In genomic region chrX:53686151-53686885, GRCh38 we compare ENCODE assay signal across 8 cellular contexts. TPM values are rescaled to one million over a fixed set of nuclear protein-coding genes. Genes with fewer than 3 reads are reported as not detected.
DNase-seq lines count a peak whose midpoint lies in the region; ATAC-seq, FAIRE-seq and TF ChIP-seq lines count a peak whose summit lies in the region.

A gene with protein sequence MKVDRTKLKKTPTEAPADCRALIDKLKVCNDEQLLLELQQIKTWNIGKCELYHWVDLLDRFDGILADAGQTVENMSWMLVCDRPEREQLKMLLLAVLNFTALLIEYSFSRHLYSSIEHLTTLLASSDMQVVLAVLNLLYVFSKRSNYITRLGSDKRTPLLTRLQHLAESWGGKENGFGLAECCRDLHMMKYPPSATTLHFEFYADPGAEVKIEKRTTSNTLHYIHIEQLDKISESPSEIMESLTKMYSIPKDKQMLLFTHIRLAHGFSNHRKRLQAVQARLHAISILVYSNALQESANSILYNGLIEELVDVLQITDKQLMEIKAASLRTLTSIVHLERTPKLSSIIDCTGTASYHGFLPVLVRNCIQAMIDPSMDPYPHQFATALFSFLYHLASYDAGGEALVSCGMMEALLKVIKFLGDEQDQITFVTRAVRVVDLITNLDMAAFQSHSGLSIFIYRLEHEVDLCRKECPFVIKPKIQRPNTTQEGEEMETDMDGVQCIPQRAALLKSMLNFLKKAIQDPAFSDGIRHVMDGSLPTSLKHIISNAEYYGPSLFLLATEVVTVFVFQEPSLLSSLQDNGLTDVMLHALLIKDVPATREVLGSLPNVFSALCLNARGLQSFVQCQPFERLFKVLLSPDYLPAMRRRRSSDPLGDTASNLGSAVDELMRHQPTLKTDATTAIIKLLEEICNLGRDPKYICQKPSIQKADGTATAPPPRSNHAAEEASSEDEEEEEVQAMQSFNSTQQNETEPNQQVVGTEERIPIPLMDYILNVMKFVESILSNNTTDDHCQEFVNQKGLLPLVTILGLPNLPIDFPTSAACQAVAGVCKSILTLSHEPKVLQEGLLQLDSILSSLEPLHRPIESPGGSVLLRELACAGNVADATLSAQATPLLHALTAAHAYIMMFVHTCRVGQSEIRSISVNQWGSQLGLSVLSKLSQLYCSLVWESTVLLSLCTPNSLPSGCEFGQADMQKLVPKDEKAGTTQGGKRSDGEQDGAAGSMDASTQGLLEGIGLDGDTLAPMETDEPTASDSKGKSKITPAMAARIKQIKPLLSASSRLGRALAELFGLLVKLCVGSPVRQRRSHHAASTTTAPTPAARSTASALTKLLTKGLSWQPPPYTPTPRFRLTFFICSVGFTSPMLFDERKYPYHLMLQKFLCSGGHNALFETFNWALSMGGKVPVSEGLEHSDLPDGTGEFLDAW (N-terminal part only) (minus strand): TSS chrX:53686719. CDS start chrX:53654107, 32,612 bp downstream.

- H3K9me3 ChIP-seq in BLaER1 treated with 17β-estradiol and CSF1 and Interleukin-3, amounts not matched to agents 10 nM and 100 nM (replicated peaks in 1 of 11) = peaks cover 0 to 30% (median 10%) of the 10 kb centered on the region in 11 experiments; a peak in 10 of 22 replicates
- H3K9me3 ChIP-seq in NT2/D1 (ENCODE audit: insufficient read depth, low read length) (no peaks in the 10 kb centered on the region), H1 (ENCODE audit: insufficient read depth in 2 of 2, low read depth in 1 of 2, low read length in 1 of 2) (no peaks in the 10 kb centered on the region)

- H4K8ac ChIP-seq in H1 (ENCODE audit: extremely low read depth, insufficient read depth, low read length) (no peak within 1 kb of the TSS), mesendoderm (ENCODE audit: low read depth, low read length) (no peak within 1 kb of the TSS)

- H2BK20ac ChIP-seq in H1 (ENCODE audit: low read length) = no peak within 1 kb of the TSS

- H3K27ac ChIP-seq in BLaER1 treated with 17β-estradiol and CSF1 and Interleukin-3, amounts not matched to agents 10 nM and 100 nM = peak within 1 kb of the TSS; percentile 64 to 97 (median 94)
- H3K27ac ChIP-seq in H1 (ENCODE audit: low read depth, low read length) (peak within 1 kb of the TSS; percentile 73; the same call in 1 of the 2 replicates), mesendoderm (ENCODE audit: low read depth, low read length) (peak within 1 kb of the TSS; percentile 98)

- H3K18ac ChIP-seq in H1 (ENCODE audit: extremely low read depth, low read length) (no peak within 1 kb of the TSS), mesendoderm (ENCODE audit: low read length) (peak within 1 kb of the TSS; percentile 98)

- peaks cover 0 to 30% (median 21%) of the 10 kb centered on the region in 11 experiments; a peak in 17 of 22 replicates for H3K27me3 ChIP-seq in BLaER1 treated with 17β-estradiol and CSF1 and Interleukin-3, amounts not matched to agents 10 nM and 100 nM
- peaks cover 5% of the 10 kb centered on the region for H3K27me3 ChIP-seq in NT2/D1 (ENCODE audit: insufficient read depth, insufficient read length)
- H3K27me3 ChIP-seq in H1 (replicated peaks in 1 of 4; ENCODE audit: control insufficient read depth in 3 of 4, extremely low read depth in 1 of 4, insufficient read depth in 3 of 4, low read length in 3 of 4) = no peaks in the 10 kb centered on the region
- no peaks in the 10 kb centered on the region for H3K27me3 ChIP-seq in mesendoderm (ENCODE audit: insufficient read depth, low read length, poor library complexity)

- CTCF ChIA-PET in H1 (lab: Charles Lee; ENCODE audit: partially characterized antibody) = no interaction called here

- H3K79me2 ChIP-seq in H1 (ENCODE audit: control insufficient read depth in 1 of 2, insufficient read depth in 2 of 2, low read length in 2 of 2) (peaks cover 16 to 36% of the 10 kb centered on the region in 2 experiments), mesendoderm (ENCODE audit: control insufficient read depth, insufficient read depth, low read length) (peaks cover 24% of the 10 kb centered on the region)

- peaks cover 0 to 14% (median 3%) of the 10 kb centered on the region in 10 experiments; a peak in 8 of 20 replicates for H3K4me1 ChIP-seq in BLaER1 treated with 17β-estradiol and CSF1 and Interleukin-3, amounts not matched to agents 10 nM and 100 nM
- no peaks in the 10 kb centered on the region for H3K4me1 ChIP-seq in NT2/D1 (ENCODE audit: insufficient read depth, insufficient read length)
- H3K4me1 ChIP-seq in H1 (replicated peaks in 1 of 4; ENCODE audit: control insufficient read depth in 3 of 4, insufficient read depth in 4 of 4, low read length in 3 of 4) = peaks cover 0 to 6% (median 0%) of the 10 kb centered on the region in 4 experiments; a peak in 1 of 7 replicates
- H3K4me1 ChIP-seq in mesendoderm (ENCODE audit: control insufficient read depth, low read depth, low read length) = no peaks in the 10 kb centered on the region

- peak; percentile 82 for FAIRE-seq in H1 (lab: Jason Lieb, UNC)

- H4K5ac ChIP-seq in H1 (ENCODE audit: insufficient read length, low read depth, low read length) = peak within 1 kb of the TSS; percentile 80
- no peak within 1 kb of the TSS for H4K5ac ChIP-seq in mesendoderm (ENCODE audit: low read length)

- TF ChIP-seq CTCF in H1 (IDR thresholded peaks at IDR 0.05; ENCODE audit: control extremely low read depth in 1 of 3, insufficient read depth in 1 of 3, low read depth in 1 of 3, low read length in 3 of 3) = no peak

- H2BK5ac ChIP-seq in H1 (ENCODE audit: low read depth, low read length) (no peak within 1 kb of the TSS; the same call in 1 of the 2 replicates), mesendoderm (ENCODE audit: low read length) (no peak within 1 kb of the TSS)

- peak within 1 kb of the TSS; percentile 85 to 97 (median 95) for H3K9ac ChIP-seq in BLaER1 treated with 17β-estradiol and CSF1 and Interleukin-3, amounts not matched to agents 10 nM and 100 nM
- peak within 1 kb of the TSS; percentile 97 for H3K9ac ChIP-seq in NT2/D1 (ENCODE audit: insufficient read length, low read depth)
- H3K9ac ChIP-seq in H1 (replicated peaks in 1 of 4; ENCODE audit: extremely low read depth in 1 of 4, low read depth in 3 of 4, low read length in 3 of 4) = peak within 1 kb of the TSS; percentile 53 to 87 (median 70)
- peak within 1 kb of the TSS; percentile 84 for H3K9ac ChIP-seq in mesendoderm (ENCODE audit: low read length)

- H3K79me1 ChIP-seq in H1 (ENCODE audit: low read depth, low read length) (no peaks in the 10 kb centered on the region), mesendoderm (ENCODE audit: low read length) (no peaks in the 10 kb centered on the region)

- H3K14ac ChIP-seq in H1 (ENCODE audit: insufficient read length) = no peak within 1 kb of the TSS

- H3K4me3 ChIP-seq in BLaER1 treated with 17β-estradiol and CSF1 and Interleukin-3, amounts not matched to agents 10 nM and 100 nM = peak within 1 kb of the TSS; percentile 64 to 79 (median 70)
- H3K4me3 ChIP-seq in NT2/D1 (ENCODE audit: insufficient read length, low read depth) (peak within 1 kb of the TSS; percentile 87), H1 (ENCODE audit: extremely low read depth in 1 of 4, insufficient read depth in 2 of 4, low read depth in 3 of 4, low read length in 4 of 4) (peak within 1 kb of the TSS; percentile 60 to 98 (median 80)), mesendoderm (ENCODE audit: low read length) (peak within 1 kb of the TSS; percentile 79)

- peak in 1 of 2 experiments; percentile 71; a peak in 2 of 3 replicates for TF ChIP-seq POLR2A in H1 (IDR thresholded peaks at IDR 0.05; ENCODE audit: control extremely low read depth in 1 of 2, low read depth in 2 of 2, low read length in 2 of 2)

- peak within 1 kb of the TSS; percentile 66; the same call in 1 of the 2 replicates for H2AFZ ChIP-seq in H1 (ENCODE audit: low read length)

- peaks cover 0 to 8% (median 5%) of the 10 kb centered on the region in 11 experiments; a peak in 14 of 22 replicates for H3K36me3 ChIP-seq in BLaER1 treated with 17β-estradiol and CSF1 and Interleukin-3, amounts not matched to agents 10 nM and 100 nM
- H3K36me3 ChIP-seq in NT2/D1 (ENCODE audit: insufficient read depth, insufficient read length, low read length) (peaks cover 19% of the 10 kb centered on the region), H1 (ENCODE audit: control insufficient read depth in 2 of 4, insufficient read depth in 4 of 4, low read length in 3 of 4) (peaks cover 0 to 8% (median 0%) of the 10 kb centered on the region in 4 experiments; a peak in 2 of 8 replicates), mesendoderm (ENCODE audit: control insufficient read depth, insufficient read depth, low read length) (peaks cover 1% of the 10 kb centered on the region)

- H2AK5ac ChIP-seq in H1 (ENCODE audit: low read depth, low read length) = no peak within 1 kb of the TSS
- no peak within 1 kb of the TSS for H2AK5ac ChIP-seq in mesendoderm (ENCODE audit: low read length)

- H3K4me2 ChIP-seq in BLaER1 treated with 17β-estradiol and CSF1 and Interleukin-3, amounts not matched to agents 10 nM and 100 nM = peak within 1 kb of the TSS; percentile 60 to 85 (median 76)
- H3K4me2 ChIP-seq in H1 (ENCODE audit: insufficient read depth in 1 of 2, low read depth in 2 of 2, low read length in 2 of 2) (peak within 1 kb of the TSS; percentile 74 to 75), mesendoderm (ENCODE audit: low read length) (peak within 1 kb of the TSS; percentile 46)

- no peak within 1 kb of the TSS for H3K23ac ChIP-seq in H1 (ENCODE audit: insufficient read length)
- H3K23ac ChIP-seq in mesendoderm (ENCODE audit: low read length) = no peak within 1 kb of the TSS

- peaks cover 5% of the 10 kb centered on the region; the same call in 1 of the 2 replicates for H3K23me2 ChIP-seq in H1 (ENCODE audit: low read depth, low read length)

- peak; percentile 45 for ATAC-seq in GM19452 (IDR thresholded peaks at IDR 0.05; ENCODE audit: unreplicated experiment)

- no peak for TF ChIP-seq RAD21 in H1 (IDR thresholded peaks at IDR 0.05 in 1 of 2, conservative IDR thresholded peaks at IDR 0.05 in 1 of 2; ENCODE audit: low read depth in 2 of 2, low read length in 2 of 2)

- no peak within 1 kb of the TSS for H2BK12ac ChIP-seq in H1 (ENCODE audit: low read depth, low read length)

- H2BK120ac ChIP-seq in H1 (replicated peaks; ENCODE audit: low read depth, low read length) (no peak within 1 kb of the TSS), mesendoderm (ENCODE audit: low read depth, low read length) (no peak within 1 kb of the TSS)

- DNase-seq in HT1080 (ENCODE audit: low read depth) (peak; percentile 59), NT2/D1 (ENCODE audit: low read depth, low spot score) (peak; percentile 94), H1 (ENCODE audit: low read depth in 1 of 2, low spot score in 2 of 2) (peak; percentile 57 to 89), mesendoderm (peak; percentile 92)
- DNase-seq in activated CD8-positive, alpha-beta memory T cell treated with anti-CD3 and anti-CD28 coated beads for 48 hours (ENCODE audit: low read depth in 2 of 3, low spot score in 2 of 3) = peak; percentile 52 to 64 (median 59)
- peak; percentile 70 for DNase-seq in stimulated activated CD8-positive, alpha-beta memory T cell treated with anti-CD3 and anti-CD28 coated beads, Interleukin-12 subunit alpha, Interleukin-12 subunit beta, amount 100 ng/mL, for 4 hours (ENCODE audit: low read depth)

- 0% methylated on average over 15 of the region's 61 CpGs; no CpG with 5 or more reads in 1 of the 2 experiments for WGBS in H1 (ENCODE audit: extremely low coverage in 1 of 2, insufficient coverage in 1 of 2, insufficient read length in 1 of 2, insufficient replicate concordance in 2 of 2, low coverage in 1 of 2, low lambda C conversion rate in 2 of 2, missing lambda C conversion rate in 1 of 2), 2 experiments
- no CpG with 5 or more reads among the region's 61 CpGs for WGBS in mesendoderm (ENCODE audit: extremely low coverage, insufficient coverage, low lambda C conversion rate)

- no peak within 1 kb of the TSS for H4K91ac ChIP-seq in H1 (replicated peaks; ENCODE audit: insufficient read length, low read length)

- TF ChIP-seq EP300 in H1 (IDR thresholded peaks at IDR 0.05; ENCODE audit: borderline replicate concordance in 1 of 2, low read depth in 2 of 2, low read length in 2 of 2) = no peak

- H3K4ac ChIP-seq in H1 (replicated peaks; ENCODE audit: insufficient read length, low read depth, low read length) = no peak within 1 kb of the TSS
- H3K4ac ChIP-seq in mesendoderm (ENCODE audit: low read depth, low read length) = no peak within 1 kb of the TSS

- peaks cover 13 to 19% (median 18%) of the 10 kb centered on the region in 11 experiments; a peak in 18 of 22 replicates for H4K20me1 ChIP-seq in BLaER1 treated with 17β-estradiol and CSF1 and Interleukin-3, amounts not matched to agents 10 nM and 100 nM
- H4K20me1 ChIP-seq in H1 (replicated peaks in 1 of 2; ENCODE audit: control insufficient read depth in 1 of 2, insufficient read depth in 2 of 2, low read length in 2 of 2) = peaks cover 0 to 4% of the 10 kb centered on the region in 2 experiments

- H3K56ac ChIP-seq in H1 (replicated peaks; ENCODE audit: insufficient read length, low read depth, low read length) (no peak within 1 kb of the TSS), mesendoderm (ENCODE audit: low read length) (peak within 1 kb of the TSS; percentile 85)

- POLR2A ChIA-PET in H1 (lab: Charles Lee; ENCODE audit: partially characterized antibody) = interaction anchor here (0.5 to 5.1 kb wide), 10 partner anchors 14 to 321 kb away, joined by 3 to 45 read pairs (median 4); no protein-coding TSS in a partner anchor

- H2BK15ac ChIP-seq in H1 (ENCODE audit: low read length) = no peak within 1 kb of the TSS
- no peak within 1 kb of the TSS for H2BK15ac ChIP-seq in mesendoderm (replicated peaks; ENCODE audit: low read depth)

RNA-seq across cellular contexts. Expression of the gene that starts here (rescaled TPM):
- 66.0 and 83.0 TPM in 2 replicates for total RNA-seq in HT1080 (2014; rRNA removed; shearing (Covaris generic))
- polyA plus RNA-seq in HT1080 (2015; cell fraction: cytosol; rRNA removed) = 28.8 and 31.5 TPM in 2 replicates
- 148 and 161 TPM in 2 replicates for polyA plus RNA-seq in HT1080 (2015; cell fraction: nucleus; rRNA removed)
- total RNA-seq in H1 (2021; fragmentation: NEBNext Ultra II Directional; extraction: Animal tissue kit (Norgen Biotek cat#: 25700)) = 252 and 257 TPM in 2 replicates
- polyA plus RNA-seq in H1 (2011; rRNA removed) = 106 and 114 TPM in 2 replicates
- polyA plus RNA-seq in H1 (2011; cell fraction: cytosol; rRNA removed) = 83.4 TPM
- 246 TPM for polyA plus RNA-seq in H1 (2011; cell fraction: nucleus; rRNA removed)
- polyA plus RNA-seq in H1 (2012, experiment 1 of 2) = 140 to 161 TPM (median 151 TPM) in 4 replicates
- 15.3 TPM for polyA plus RNA-seq in H1 (2012, experiment 2 of 2)
- 66.9 TPM for polyA plus RNA-seq in H1 (2013, experiment 1 of 2)
- 55.4 TPM for polyA plus RNA-seq in H1 (2013, experiment 2 of 2)
- polyA minus RNA-seq in H1 (2011; rRNA and poly(A)+ RNA removed) = 667 and 860 TPM in 2 replicates
- polyA minus RNA-seq in H1 (2011; cell fraction: cytosol; rRNA and poly(A)+ RNA removed) = 207 TPM
- 261 TPM for polyA minus RNA-seq in H1 (2011; cell fraction: nucleus; rRNA and poly(A)+ RNA removed)
- 48.4 TPM for polyA plus RNA-seq in mesendoderm (2013, experiment 1 of 2)
- polyA plus RNA-seq in mesendoderm (2013, experiment 2 of 2) = 44.3 TPM

Comparison
In these comparisons a context has a peak if more than half of its experiments do, and no peak if none do; other contexts are left out.
1. Peak in every context shown above with its lines: DNase-seq, ATAC-seq, H3K4me3 ChIP-seq and H3K27ac ChIP-seq.